12 cellular contexts compared by ENCODE assay signal in the genomic region with DNA sequence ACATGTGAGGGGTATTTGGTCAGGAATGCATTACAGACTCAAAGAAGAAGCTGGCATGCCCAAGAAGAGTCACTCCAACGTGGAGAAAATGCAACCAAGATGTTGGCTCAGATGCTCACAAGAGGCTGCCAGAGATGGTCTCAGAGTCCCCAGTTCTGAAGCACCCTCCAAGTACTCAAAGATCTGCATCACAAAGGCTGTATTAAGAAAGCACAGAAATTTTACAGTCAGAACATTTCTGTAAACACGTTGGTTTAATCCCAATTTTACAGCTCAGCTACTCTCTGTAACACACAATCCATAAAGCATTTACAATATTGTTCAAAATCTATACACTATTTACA.
DNase-seq lines count a peak whose midpoint lies in the region; ATAC-seq and TF ChIP-seq lines count a peak whose summit lies in the region.
"Had no signal": no experiment of that assay in that cellular context is flagged by ENCODE, and none has a peak within 500 bp of the region (broad histone marks: within the 10 kb centered on the region; RNA-seq: fewer than 3 reads in every experiment).

No MANE protein-coding gene starts in this region.

- no peak for DNase-seq in left ventricle myocardium inferior
- DNase-seq in cardiac septum (ENCODE audit: low spot score) = no peak
- DNase-seq in fibroblast of peridontal ligament (ENCODE audit: extremely low read depth) = peak; percentile 95
- no peak for DNase-seq in psoas muscle
- no peak for DNase-seq in stimulated activated CD4-positive, alpha-beta T cell treated with anti-CD3 and anti-CD28 coated beads, Interleukin-4, amount 100 ng/mL, for 1 hour
- no peak for DNase-seq in NCI-H748 treated with DMSO at 0.1 percent for 48 hours (lab: John Stamatoyannopoulos, UW)
- DNase-seq: activated CD4-positive, alpha-beta T cell treated with anti-CD3 and anti-CD28 coated beads, Interleukin-2, amount 10 ng/mL, durations not matched to agents 7 days and 5 days; activated T-cell treated with anti-CD3 and anti-CD28 coated beads, Interleukin-2, amount 50 U/mL, for 48 hours; DMS 273 treated with DMSO at 0.1 percent for 48 hours; right lobe of liver had no signal

- TF ChIP-seq CTCF in left ventricle myocardium inferior (IDR thresholded peaks at IDR 0.05; ENCODE audit: borderline replicate concordance) = no peak
- no peak for TF ChIP-seq CTCF in psoas muscle (IDR thresholded peaks at IDR 0.05)

- intact Hi-C loops in left ventricle myocardium inferior (cut with micrococcal nuclease) = no loop called here
- intact Hi-C loops in cardiac septum (cut with DNase I) = loop anchor here (1.0 kb wide), 1 partner anchor 14 kb away; no protein-coding TSS in a partner anchor
- intact Hi-C loops in psoas muscle (cut with DNase I) = no loop called here

- WGBS in psoas muscle, 3 donors = 22 to 27% (median 26%) methylated on average over 2 of the region's 2 CpGs

- H3K4me3 ChIP-seq in left ventricle myocardium inferior = no peak overlapping the region
- H3K4me3 ChIP-seq in psoas muscle = no peak overlapping the region
- H3K4me3 ChIP-seq: right lobe of liver had no signal

- H3K36me3 ChIP-seq in left ventricle myocardium inferior = no peaks in the 10 kb centered on the region
- H3K36me3 ChIP-seq in psoas muscle (ENCODE audit: insufficient read depth in 1 of 2, low read depth in 1 of 2) = no peaks in the 10 kb centered on the region
- H3K36me3 ChIP-seq: right lobe of liver had no signal

- H3K27me3 ChIP-seq in left ventricle myocardium inferior (ENCODE audit: low read depth) (no peaks in the 10 kb centered on the region), psoas muscle (ENCODE audit: insufficient read depth in 3 of 3, low read length in 2 of 3) (no peaks in the 10 kb centered on the region)
- H3K27me3 ChIP-seq: right lobe of liver had no signal

- H3K9me3 ChIP-seq in left ventricle myocardium inferior (replicated peaks) (peaks cover 3% of the 10 kb centered on the region), psoas muscle (no peaks in the 10 kb centered on the region)
- H3K9me3 ChIP-seq: right lobe of liver had no signal

- no peak for ATAC-seq in psoas muscle
- ATAC-seq in HG02885 (IDR thresholded peaks at IDR 0.05; ENCODE audit: poor library complexity, unreplicated experiment) = no peak
- no peak for ATAC-seq in HG02798 (IDR thresholded peaks at IDR 0.05; ENCODE audit: poor library complexity, unreplicated experiment)

- H3K27ac ChIP-seq in left ventricle myocardium inferior (replicated peaks) (peak overlapping the region; percentile 88), psoas muscle (peak overlapping the region; percentile 79)
- H3K27ac ChIP-seq: right lobe of liver had no signal

- H3K4me1 ChIP-seq in left ventricle myocardium inferior (peaks cover 34% of the 10 kb centered on the region), psoas muscle (peaks cover 3% of the 10 kb centered on the region)
- H3K4me1 ChIP-seq: right lobe of liver had no signal
